ENCODE assay signal across 17 cellular contexts in the genomic region with DNA sequence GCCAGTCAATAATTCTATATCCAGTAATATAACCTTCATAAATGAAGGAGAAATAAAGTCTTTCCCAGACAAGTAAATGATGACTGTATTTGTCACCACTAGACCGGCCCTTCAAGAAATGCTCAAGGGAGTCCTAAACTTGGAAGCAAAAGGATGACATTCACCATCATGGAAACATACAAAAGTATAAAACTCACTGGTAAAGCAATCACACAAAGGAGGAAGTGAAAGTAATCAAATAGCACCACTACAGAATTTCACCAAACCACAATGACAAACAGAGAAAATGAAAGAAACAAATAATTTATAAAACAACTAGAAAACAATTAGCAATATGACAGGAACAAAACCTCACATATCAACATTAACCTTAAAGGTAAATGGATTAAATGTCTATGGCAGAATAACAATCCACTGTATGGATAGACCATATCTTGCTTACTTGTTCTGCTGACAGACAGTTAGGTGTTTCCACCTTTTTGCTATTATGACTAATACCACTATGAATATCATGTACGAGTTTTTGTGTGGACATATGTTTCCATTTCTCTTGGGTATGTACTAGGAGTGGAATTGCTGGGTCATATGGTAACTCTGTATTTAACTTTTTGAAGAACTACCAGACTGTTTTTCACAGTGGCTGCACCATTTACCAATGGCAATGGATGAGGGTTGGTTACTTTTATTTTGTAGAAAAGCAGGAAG.
"Had no signal": no experiment of that assay in that cellular context is flagged by ENCODE, and none has a peak within 500 bp of the region (broad histone marks: within the 10 kb centered on the region; RNA-seq: fewer than 3 reads in every experiment).

No MANE protein-coding gene starts in this region.

- H3K27ac ChIP-seq: prostate gland, sigmoid colon, suprapubic skin had no signal

- H3K4me1 Mint-ChIP-seq: nephron had no signal

- H3K27ac Mint-ChIP-seq: activated CD4-positive, alpha-beta memory T cell treated with anti-CD3 and anti-CD28 coated beads for 36 hours; activated naive CD8-positive, alpha-beta T cell treated with anti-CD3 and anti-CD28 coated beads, Interleukin-2, amount 50 U/mL, for 24 hours; activated T-cell treated with anti-CD3 and anti-CD28 coated beads, Interleukin-2, amount 50 U/mL, for 72 hours; nephron; type B pancreatic cell had no signal

- H3K4me3 Mint-ChIP-seq: activated CD4-positive, alpha-beta memory T cell treated with anti-CD3 and anti-CD28 coated beads for 36 hours; activated naive CD8-positive, alpha-beta T cell treated with anti-CD3 and anti-CD28 coated beads, Interleukin-2, amount 50 U/mL, for 24 hours; activated T-cell treated with anti-CD3 and anti-CD28 coated beads, Interleukin-2, amount 50 U/mL, for 72 hours; nephron; type B pancreatic cell had no signal

- H3K27me3 ChIP-seq: sigmoid colon, suprapubic skin had no signal

- H3K4me1 ChIP-seq: prostate gland, sigmoid colon, suprapubic skin had no signal

- H3K36me3 Mint-ChIP-seq: activated CD4-positive, alpha-beta memory T cell treated with anti-CD3 and anti-CD28 coated beads for 36 hours; type B pancreatic cell had no signal

- H3K36me3 ChIP-seq: prostate gland, sigmoid colon, suprapubic skin had no signal

- ATAC-seq: activated naive CD8-positive, alpha-beta T cell treated with anti-CD3 and anti-CD28 coated beads, Interleukin-2, amount 50 U/mL, for 24 hours; activated T-cell treated with anti-CD3 and anti-CD28 coated beads, Interleukin-2, amount 50 U/mL, for 72 hours; stimulated activated naive CD8-positive, alpha-beta T cell treated with anti-CD3 and anti-CD28 coated beads, Interleukin-15, Interleukin-2, amounts not matched to agents 100 U/mL and 50 U/mL, for 24 hours had no signal

- H3K4me3 ChIP-seq: prostate gland, sigmoid colon, suprapubic skin had no signal

- DNase-seq: activated CD4-positive, alpha-beta memory T cell treated with anti-CD3 and anti-CD28 coated beads for 36 hours; activated CD4-positive, CD25-positive, alpha-beta regulatory T cell treated with anti-CD3 and anti-CD28 coated beads, Interleukin-2, amount 50 U/mL, for 72 hours; activated naive CD4-positive, alpha-beta T cell; activated naive CD8-positive, alpha-beta T cell treated with anti-CD3 and anti-CD28 coated beads, Interleukin-2, amount 50 U/mL, for 24 hours; activated T-cell treated with anti-CD3 and anti-CD28 coated beads, Interleukin-2, amount 50 U/mL, for 72 hours; foreskin melanocyte; head of caudate nucleus; occipital lobe; sigmoid colon; stimulated activated CD4-positive, alpha-beta T cell treated with anti-CD3 and anti-CD28 coated beads, Interleukin-2, amount 100 ng/mL, for 24 hours; stimulated activated naive CD8-positive, alpha-beta T cell treated with anti-CD3 and anti-CD28 coated beads, Interleukin-15, Interleukin-2, amounts not matched to agents 100 U/mL and 50 U/mL, for 24 hours had no signal

- FAIRE-seq: colon, endothelial cell of umbilical vein had no signal

- H3K9me3 ChIP-seq: prostate gland had no signal
